Comparison of ENCODE assay signal across 24 cellular contexts in genomic region chr6:53768636-53769035, GRCh38.
"Had no signal": no experiment of that assay in that cellular context is flagged by ENCODE, and none has a peak within 500 bp of the region (broad histone marks: within the 10 kb centered on the region; RNA-seq: fewer than 3 reads in every experiment).

No MANE protein-coding gene starts in this region.

- DNase-seq: activated CD4-positive, alpha-beta T cell treated with anti-CD3 and anti-CD28 coated beads for 36 hours; activated CD4-positive, CD25-positive, alpha-beta regulatory T cell; activated effector memory CD4-positive, alpha-beta T cell treated with anti-CD3 and anti-CD28 coated beads, Interleukin-2, amount 50 U/mL, for 16 hours; activated naive CD4-positive, alpha-beta T cell treated with anti-CD3 and anti-CD28 coated beads for 36 hours; activated naive CD8-positive, alpha-beta T cell treated with anti-CD3 and anti-CD28 coated beads for 36 hours; amniotic stem cell; caudate nucleus; endodermal cell; foreskin melanocyte; heart right ventricle; kidney glomerular epithelial cell; left lung; sigmoid colon; stimulated activated CD4-positive, alpha-beta T cell treated with anti-CD3 and anti-CD28 coated beads, Interleukin-1b, Interleukin-23, amount 100 ng/mL, for 48 hours; stimulated activated naive B cell treated with anti-CD40 and anti-IgM and Interleukin-4, amounts not matched to agents 10 μg/mL and 1 μg/mL and 100 μg/mL, for 72 hours; stomach; T-helper 1 cell; upper lobe of left lung had no signal

- ATAC-seq: activated CD4-positive, alpha-beta T cell treated with anti-CD3 and anti-CD28 coated beads for 36 hours; esophagus mucosa; left lung; pancreas; stimulated activated naive B cell treated with anti-CD40 and anti-IgM and Interleukin-4, amounts not matched to agents 10 μg/mL and 1 μg/mL and 100 μg/mL, for 72 hours had no signal

- H3K4me3 ChIP-seq: heart right ventricle, left lung, pancreas, prostate gland, sigmoid colon, smooth muscle cell, stomach, thyroid gland, upper lobe of left lung, vagina had no signal
